Comparison of ENCODE assay signal across 11 cellular contexts in the genomic region with DNA sequence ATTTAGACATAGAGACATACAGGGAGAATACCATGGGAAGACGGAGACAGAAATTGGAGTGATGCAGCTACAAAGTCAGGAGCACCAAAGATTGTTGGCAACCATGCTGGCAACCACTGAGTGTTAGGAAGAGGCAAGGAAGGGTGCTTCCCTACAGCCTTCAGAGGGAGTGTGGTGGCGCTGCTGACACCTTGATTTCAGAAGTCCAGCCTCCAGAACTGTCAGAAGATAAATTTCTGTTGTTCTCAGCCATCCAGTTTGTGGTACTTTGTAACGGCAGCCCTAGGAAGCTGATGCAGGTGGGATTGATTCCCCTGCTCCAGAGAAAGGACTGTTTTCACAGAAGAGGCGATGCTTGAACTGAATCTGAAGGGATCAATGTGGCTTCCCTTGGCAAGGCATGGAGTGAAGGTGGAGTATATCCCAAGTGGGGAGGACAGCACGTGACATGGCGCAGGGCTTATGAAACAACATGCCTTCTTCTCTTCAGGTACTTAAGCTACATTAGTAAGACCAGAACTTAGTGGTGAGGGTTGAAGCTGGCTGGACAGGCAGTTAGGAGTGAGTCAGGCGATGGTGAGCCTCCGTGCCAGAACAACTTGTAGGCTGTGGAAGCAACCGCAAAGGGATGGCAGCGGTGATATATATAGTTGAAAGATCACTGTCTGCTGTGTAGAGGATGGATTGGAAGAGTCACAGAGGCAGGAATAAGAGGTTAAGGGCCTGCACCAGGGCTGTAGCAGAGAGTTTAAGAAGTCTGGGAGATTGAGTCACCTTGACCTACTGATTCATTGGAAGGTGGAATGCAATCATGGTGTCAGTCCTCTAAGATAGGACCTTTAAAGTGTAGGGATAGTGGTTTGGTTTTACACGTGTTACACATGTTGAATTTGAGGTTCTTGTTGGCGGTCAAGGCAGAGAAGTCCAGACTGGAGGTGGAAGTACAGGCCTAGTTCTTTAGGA. TPM values are rescaled to one million over a fixed set of nuclear protein-coding genes. Genes with fewer than 3 reads are reported as not detected.
DNase-seq lines count a peak whose midpoint lies in the region; TF ChIP-seq lines count a peak whose summit lies in the region.
"Had no signal": no experiment of that assay in that cellular context is flagged by ENCODE, and none has a peak within 500 bp of the region (broad histone marks: within the 10 kb centered on the region; RNA-seq: fewer than 3 reads in every experiment).

No MANE protein-coding gene starts in this region.

- no peak overlapping the region for H3K27ac Mint-ChIP-seq in osteocyte (ENCODE audit: unreplicated experiment)
- no peak overlapping the region for H3K27ac Mint-ChIP-seq in activated CD4-positive, alpha-beta T cell treated with anti-CD3 and anti-CD28 coated beads, Interleukin-2, amount 10 ng/mL, durations not matched to agents 7 days and 5 days
- H3K27ac Mint-ChIP-seq: CD8-positive, alpha-beta T cell had no signal

- H4K20me1 ChIP-seq in mammary epithelial cell (ENCODE audit: insufficient read depth, low read length) = no peaks in the 10 kb centered on the region

- H3K36me3 ChIP-seq in HUES64 (ENCODE audit: insufficient read depth, low read length) (peaks cover 14% of the 10 kb centered on the region), mammary epithelial cell (ENCODE audit: insufficient read depth, low read length) (peaks cover 2% of the 10 kb centered on the region), liver (ENCODE audit: control insufficient read depth in 4 of 4, insufficient read depth in 3 of 4, low read depth in 1 of 4, low read length in 3 of 4) (peaks cover 2 to 13% (median 11%) of the 10 kb centered on the region in 4 donors)

- intact Hi-C loops in mammary epithelial cell (cut with micrococcal nuclease) = loop anchor here (5.0 kb wide), 2 partner anchors 115 to 355 kb away; partner anchors contain the start of gene DNAJC6

- H3K4me3 Mint-ChIP-seq in osteocyte (ENCODE audit: unreplicated experiment) = no peak overlapping the region
- H3K4me3 Mint-ChIP-seq in activated CD4-positive, alpha-beta T cell treated with anti-CD3 and anti-CD28 coated beads, Interleukin-2, amount 10 ng/mL, durations not matched to agents 7 days and 5 days = no peak overlapping the region
- H3K4me3 Mint-ChIP-seq: activated T-cell treated with anti-CD3 and anti-CD28 coated beads, Interleukin-2, amount 50 U/mL, for 4 hours; CD8-positive, alpha-beta T cell had no signal

- dilution Hi-C loops in mammary epithelial cell (cut with HindIII; ENCODE audit: low sequenced_read_pairs) = no loop called here

- CTCF ChIA-PET in mammary epithelial cell (lab: Charles Lee; ENCODE audit: low non-redundant PET) = no interaction called here
- CTCF ChIA-PET in activated CD4-positive, alpha-beta T cell treated with anti-CD3 and anti-CD28 coated beads, Interleukin-2, amount 10 ng/mL, durations not matched to agents 7 days and 5 days (lab: Charles Lee) = interaction anchor here (1.6 to 1.8 kb wide), 3 partner anchors 10 to 168 kb away, joined by 4 to 5 read pairs (median 4); no protein-coding TSS in a partner anchor

- no peak overlapping the region for H3K27ac ChIP-seq in HUES64 (ENCODE audit: low read depth, low read length)
- H3K27ac ChIP-seq in mammary epithelial cell (ENCODE audit: insufficient read depth, low read depth, low read length) = peak overlapping the region; percentile 96
- H3K27ac ChIP-seq in liver (ENCODE audit: low read depth in 1 of 2, low read length in 2 of 2) = peak overlapping the region in 1 of 2 donors; percentile 13

- no peak overlapping the region; the same call in 1 of the 2 replicates for H3K9ac ChIP-seq in HUES64 (ENCODE audit: low read depth, low read length)
- peak overlapping the region; percentile 96 for H3K9ac ChIP-seq in mammary epithelial cell (ENCODE audit: insufficient read depth, low read length)
- no peak overlapping the region for H3K9ac ChIP-seq in liver (ENCODE audit: low read depth in 1 of 2, low read length in 2 of 2)

- peak overlapping the region; percentile 91 for H3K4me2 ChIP-seq in mammary epithelial cell (ENCODE audit: insufficient read depth, low read depth, low read length)

- H3K79me2 ChIP-seq in mammary epithelial cell (ENCODE audit: insufficient read depth, low read length) = peaks cover 57% of the 10 kb centered on the region

- H3K4me3 ChIP-seq in HUES64 (ENCODE audit: low read length) = peak overlapping the region; percentile 97
- peak overlapping the region; percentile 56 to 93 (median 86) for H3K4me3 ChIP-seq in mammary epithelial cell (replicated peaks in 1 of 3; ENCODE audit: insufficient read depth in 1 of 3, low read depth in 2 of 3, low read length in 3 of 3)
- H3K4me3 ChIP-seq in liver (ENCODE audit: low read depth in 1 of 3, low read length in 3 of 3) = peak overlapping the region in 2 of 3 donors; percentile 63 to 83

- whole genome bisulfite sequencing in HUES64 = 93% methylated on average over 12 of the region's 12 CpGs
- WGBS in mammary epithelial cell (ENCODE audit: low coverage, missing lambda C conversion rate) = 74% methylated on average over 10 of the region's 12 CpGs
- WGBS in liver = 95% methylated on average over 12 of the region's 12 CpGs

- POLR2A ChIA-PET in activated CD4-positive, alpha-beta T cell treated with anti-CD3 and anti-CD28 coated beads, Interleukin-2, amount 10 ng/mL, durations not matched to agents 7 days and 5 days (lab: Charles Lee) = no interaction called here

- peaks cover 17% of the 10 kb centered on the region for H3K36me3 Mint-ChIP-seq in osteocyte (ENCODE audit: unreplicated experiment)
- H3K36me3 Mint-ChIP-seq in activated CD4-positive, alpha-beta T cell treated with anti-CD3 and anti-CD28 coated beads, Interleukin-2, amount 10 ng/mL, durations not matched to agents 7 days and 5 days (ENCODE audit: low read depth) = peaks cover 29% of the 10 kb centered on the region

- DNase-seq in ACHN (peak; percentile 76), mammary epithelial cell (peak; percentile 77), osteocyte (ENCODE audit: extremely low spot score, unreplicated experiment) (no peak), GM13977 (ENCODE audit: low spot score) (no peak), SHP77 treated with DMSO at 0.1 percent for 48 hours (lab: John Stamatoyannopoulos, UW) (no peak)
- no peak for DNase-seq in activated CD4-positive, alpha-beta T cell treated with anti-CD3 and anti-CD28 coated beads, Interleukin-2, amount 10 ng/mL, durations not matched to agents 7 days and 5 days
- DNase-seq: activated T-cell treated with anti-CD3 and anti-CD28 coated beads, Interleukin-2, amount 50 U/mL, for 4 hours; CD8-positive, alpha-beta T cell had no signal

- BruUV-seq in mammary epithelial cell (replicated peaks; lab: Mats Ljungman, UMichigan) = no TSS peak

- no peak for TF ChIP-seq RAD21 in liver (IDR thresholded peaks at IDR 0.05)

- peaks cover 55% of the 10 kb centered on the region for H3K4me1 ChIP-seq in HUES64 (ENCODE audit: insufficient read depth, low read length)
- H3K4me1 ChIP-seq in mammary epithelial cell (ENCODE audit: insufficient read depth, low read length) = peaks cover 69% of the 10 kb centered on the region
- peaks cover 0 to 19% (median 12%) of the 10 kb centered on the region in 4 donors for H3K4me1 ChIP-seq in liver (ENCODE audit: control insufficient read depth in 4 of 4, insufficient read depth in 4 of 4, low read length in 3 of 4)

- no peaks in the 10 kb centered on the region for H3K9me3 Mint-ChIP-seq in osteocyte (ENCODE audit: unreplicated experiment)
- no peaks in the 10 kb centered on the region for H3K9me3 Mint-ChIP-seq in activated CD4-positive, alpha-beta T cell treated with anti-CD3 and anti-CD28 coated beads, Interleukin-2, amount 10 ng/mL, durations not matched to agents 7 days and 5 days
- H3K9me3 Mint-ChIP-seq: activated T-cell treated with anti-CD3 and anti-CD28 coated beads, Interleukin-2, amount 50 U/mL, for 4 hours; CD8-positive, alpha-beta T cell had no signal

- H3K27me3 Mint-ChIP-seq in osteocyte (ENCODE audit: unreplicated experiment) = no peaks in the 10 kb centered on the region
- no peaks in the 10 kb centered on the region for H3K27me3 Mint-ChIP-seq in activated CD4-positive, alpha-beta T cell treated with anti-CD3 and anti-CD28 coated beads, Interleukin-2, amount 10 ng/mL, durations not matched to agents 7 days and 5 days

- in situ Hi-C loops in ACHN (cut with HindIII; ENCODE audit: low pct_ligation_motif_present, low pct_unique_long_range_greater_than_20kb, low sequenced_read_pairs) = no loop called here
- in situ Hi-C loops in mammary epithelial cell (cut with MboI; ENCODE audit: low sequenced_read_pairs in 2 of 2) = loop anchor here in 1 of 2 donors (25.0 kb wide), 1 partner anchor 360 kb away; no protein-coding TSS in a partner anchor
- in situ Hi-C loops in GM13977 (cut with MboI; ENCODE audit: low pct_unique_long_range_greater_than_20kb, low sequenced_read_pairs, unreplicated experiment) = no loop called here

- peak in 1 of 2 donors; percentile 14 for TF ChIP-seq CTCF in mammary epithelial cell (conservative IDR thresholded peaks at IDR 0.05 in 1 of 2, IDR thresholded peaks at IDR 0.05 in 1 of 2; ENCODE audit: extremely low read depth in 1 of 2, insufficient read depth in 1 of 2, low read depth in 1 of 2, low read length in 2 of 2)
- no peak for TF ChIP-seq CTCF in liver (IDR thresholded peaks at IDR 0.05; ENCODE audit: low read depth, low read length, missing input control)
- TF ChIP-seq CTCF in osteocyte (IDR thresholded peaks at IDR 0.05) = no peak
- no peak for TF ChIP-seq CTCF in GM13977 (IDR thresholded peaks at IDR 0.05; ENCODE audit: extremely low read depth, insufficient read depth, missing control alignments)

- H3K27me3 ChIP-seq in HUES64 (ENCODE audit: insufficient read depth, low read length) = no peaks in the 10 kb centered on the region
- H3K27me3 ChIP-seq in mammary epithelial cell (ENCODE audit: insufficient read depth, low read length) = no peaks in the 10 kb centered on the region
- no peaks in the 10 kb centered on the region for H3K27me3 ChIP-seq in liver (ENCODE audit: control insufficient read depth in 4 of 4, insufficient read depth in 4 of 4, low read length in 3 of 4)
- H3K27me3 ChIP-seq: tibial nerve had no signal

- no peak overlapping the region for H2AFZ ChIP-seq in mammary epithelial cell (ENCODE audit: low read depth, low read length)

- H3K4me1 Mint-ChIP-seq in osteocyte (ENCODE audit: unreplicated experiment) = peaks cover 23% of the 10 kb centered on the region
- H3K4me1 Mint-ChIP-seq in activated CD4-positive, alpha-beta T cell treated with anti-CD3 and anti-CD28 coated beads, Interleukin-2, amount 10 ng/mL, durations not matched to agents 7 days and 5 days = peaks cover 30% of the 10 kb centered on the region

- H3K9me3 ChIP-seq in HUES64 (ENCODE audit: insufficient read depth, low read depth, low read length) = no peaks in the 10 kb centered on the region
- H3K9me3 ChIP-seq in mammary epithelial cell (replicated peaks; ENCODE audit: insufficient read depth, low read length) = no peaks in the 10 kb centered on the region
- H3K9me3 ChIP-seq in liver (ENCODE audit: control insufficient read depth in 4 of 4, low read length in 3 of 4) = no peaks in the 10 kb centered on the region
- H3K9me3 ChIP-seq: tibial nerve had no signal

RNA-seq across cellular contexts. Expression of gene LEPR, which starts 2.1 kb away (rescaled TPM):
- 1.4 TPM for polyA plus RNA-seq in HUES64 (2013, experiment 1 of 2)
- polyA plus RNA-seq in HUES64 (2013, experiment 2 of 2) = 2.8 TPM
- 10 to 100 TPM in 1 of 2 donors, 1 to 10 TPM in 1; 3.5 to 14.5 TPM for total RNA-seq in mammary epithelial cell
- polyA plus RNA-seq in mammary epithelial cell = 2.9 TPM
- 2.6 TPM for polyA minus RNA-seq in mammary epithelial cell
- total RNA-seq in liver = 10 to 100 TPM; 45.6 to 99.8 TPM
- polyA plus RNA-seq in liver = 100 to 1,000 TPM in 1 of 2 donors, 10 to 100 TPM in 1; 42.0 to 103 TPM
- 12.2 and 14.2 TPM in 2 replicates for total RNA-seq in osteocyte
- total RNA-seq in activated CD4-positive, alpha-beta T cell treated with anti-CD3 and anti-CD28 coated beads, Interleukin-2, amount 10 ng/mL, durations not matched to agents 7 days and 5 days = 1 to 10 TPM; 1.9 to 2.2 TPM

RNA-seq across cellular contexts. Expression of gene LEPROT, which starts 2.1 kb away (rescaled TPM):
- polyA plus RNA-seq in HUES64 (2013, experiment 1 of 2) = 16.5 TPM
- 18.5 TPM for polyA plus RNA-seq in HUES64 (2013, experiment 2 of 2)
- total RNA-seq in mammary epithelial cell (10 to 100 TPM; 55.1 to 88.7 TPM), liver (10 to 100 TPM; 33.5 to 39.2 TPM), osteocyte (158 and 171 TPM in 2 replicates)
- polyA plus RNA-seq in mammary epithelial cell (29.5 TPM), liver (10 to 100 TPM; 23.6 to 43.4 TPM)
- polyA minus RNA-seq in mammary epithelial cell = 16.1 TPM
- total RNA-seq in activated CD4-positive, alpha-beta T cell treated with anti-CD3 and anti-CD28 coated beads, Interleukin-2, amount 10 ng/mL, durations not matched to agents 7 days and 5 days = 10 to 100 TPM; 19.6 to 23.3 TPM

Comparison
In these comparisons a context has a peak if more than half of its experiments do, and no peak if none do; other contexts are left out.
1. DNase-seq: peak in ACHN (single experiment) and mammary epithelial cell (single experiment); none in osteocyte (single experiment), activated CD4-positive, alpha-beta T cell treated with anti-CD3 and anti-CD28 coated beads, Interleukin-2, amount 10 ng/mL, durations not matched to agents 7 days and 5 days (single experiment), GM13977 (single experiment) and SHP77 treated with DMSO at 0.1 percent for 48 hours (single experiment).
2. Peak in every context shown above with its lines, with median percentiles within 50 percentile points of each other: H3K4me3 ChIP-seq.